In the genomic region with DNA sequence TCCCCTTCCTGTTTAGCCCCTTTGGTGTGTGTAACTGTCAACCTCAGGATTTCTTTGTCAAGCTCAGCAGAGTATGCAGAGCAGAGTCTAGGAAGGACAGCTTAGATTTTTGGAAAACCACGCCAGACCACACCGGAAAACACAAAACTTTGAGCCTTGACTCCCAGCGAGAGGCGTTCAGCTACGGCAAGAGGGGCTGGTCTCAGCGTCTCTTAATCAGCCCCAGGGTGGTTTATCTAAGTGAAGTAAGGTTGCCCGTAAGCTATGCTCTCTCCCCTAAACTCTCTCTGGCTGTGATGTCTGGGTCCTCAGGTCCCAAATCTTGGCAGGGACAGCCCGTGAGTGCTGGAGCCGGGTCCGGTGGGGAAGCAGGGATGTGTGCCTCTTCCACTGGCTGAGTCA, we compare ENCODE assay signal across 1 cellular context.
TF ChIP-seq lines count a peak whose summit lies in the region.

No MANE protein-coding gene starts in this region.

TF ChIP-seq in GM12878, 131 proteins besides CTCF, POLR2A, EP300 and RAD21:
- no peak for TF ChIP-seq BCL11A (IDR thresholded peaks at IDR 0.05; ENCODE audit: low read depth, low read length)
- no peak for TF ChIP-seq HDGF (IDR thresholded peaks at IDR 0.05)
- no peak for TF ChIP-seq ZBED1 (IDR thresholded peaks at IDR 0.05; ENCODE audit: borderline replicate concordance)
- no peak for TF ChIP-seq NR2C1 (IDR thresholded peaks at IDR 0.05)
- no peak for TF ChIP-seq SMARCA5 (IDR thresholded peaks at IDR 0.05)
- TF ChIP-seq SMC3 (IDR thresholded peaks at IDR 0.05; ENCODE audit: borderline replicate concordance, low read length): no peak
- TF ChIP-seq EED (IDR thresholded peaks at IDR 0.05; ENCODE audit: low read depth): no peak
- no peak for TF ChIP-seq HCFC1 (IDR thresholded peaks at IDR 0.05; ENCODE audit: low read length)
- no peak for TF ChIP-seq SMAD1 (IDR thresholded peaks at IDR 0.05; ENCODE audit: low read depth, partially characterized antibody)
- no peak for TF ChIP-seq SPI1 (IDR thresholded peaks at IDR 0.05; ENCODE audit: borderline replicate concordance, insufficient read depth, low read depth, low read length)
